ENCODE assay signal across 9 cellular contexts in genomic region chr4:185127021-185127925, GRCh38. TPM values are rescaled to one million over a fixed set of nuclear protein-coding genes. Genes with fewer than 3 reads are reported as not detected.
DNase-seq lines count a peak whose midpoint lies in the region; ATAC-seq and TF ChIP-seq lines count a peak whose summit lies in the region.
"Had no signal": no experiment of that assay in that cellular context is flagged by ENCODE, and none has a peak within 500 bp of the region (broad histone marks: within the 10 kb centered on the region; RNA-seq: fewer than 3 reads in every experiment).

No MANE protein-coding gene starts in this region.

- peaks cover 66% of the 10 kb centered on the region for H3K27me3 Mint-ChIP-seq in activated T-cell treated with anti-CD3 and anti-CD28 coated beads, Interleukin-2, amount 50 U/mL, for 24 hours

- peak overlapping the region; percentile 52 for H2AFZ ChIP-seq in trophoblast cell (ENCODE audit: insufficient read depth, low read length, poor library complexity)

- no CpG with 5 or more reads among the region's 64 CpGs for WGBS in trophoblast cell (ENCODE audit: extremely low coverage, insufficient coverage, insufficient read length)

- H3K27ac ChIP-seq in cardiac muscle cell (no peak overlapping the region), trophoblast cell (ENCODE audit: low read depth, low read length) (no peak overlapping the region)
- H3K27ac ChIP-seq: C4-2B had no signal

- H3K36me3 ChIP-seq in cardiac muscle cell = no peaks in the 10 kb centered on the region
- no peaks in the 10 kb centered on the region for H3K36me3 ChIP-seq in trophoblast cell (ENCODE audit: control insufficient read depth in 1 of 2, insufficient read depth in 2 of 2, low read length in 2 of 2)

- H3K4me3 ChIP-seq in cardiac muscle cell (peak overlapping the region; percentile 39), trophoblast cell (ENCODE audit: low read depth, low read length) (peak overlapping the region; percentile 49)

- peaks cover 20% of the 10 kb centered on the region for H3K27me3 ChIP-seq in cardiac muscle cell
- peaks cover 3% of the 10 kb centered on the region for H3K27me3 ChIP-seq in trophoblast cell (ENCODE audit: insufficient read depth, low read length)

- H3K79me2 ChIP-seq in trophoblast cell (ENCODE audit: control insufficient read depth, insufficient read depth, low read length, poor library complexity) = no peaks in the 10 kb centered on the region

- peak; percentile 17 for DNase-seq in NCI-H146 (lab: John Stamatoyannopoulos, UW)
- DNase-seq in NCI-H146 treated with DMSO at 0.1 percent for 48 hours (lab: John Stamatoyannopoulos, UW; ENCODE audit: unreplicated experiment) = no peak
- peak; percentile 46 for DNase-seq in activated T-cell treated with anti-CD3 and anti-CD28 coated beads, Interleukin-2, amount 50 U/mL, for 24 hours
- DNase-seq in cardiac muscle cell (ENCODE audit: low read depth in 1 of 2, low spot score in 1 of 2) = peak; percentile 38 to 45
- DNase-seq in trophoblast cell = peak in 1 of 2 donors; percentile 37
- DNase-seq in Kasumi-1 (lab: John Stamatoyannopoulos, UW) = no peak

- H3K4me3 Mint-ChIP-seq in activated T-cell treated with anti-CD3 and anti-CD28 coated beads, Interleukin-2, amount 50 U/mL, for 24 hours = peak overlapping the region; percentile 71

- H3K4me2 ChIP-seq in trophoblast cell (ENCODE audit: low read length) = peak overlapping the region; percentile 97

- H4K12ac ChIP-seq in trophoblast cell (ENCODE audit: low read depth, low read length) = no peak overlapping the region

- H3K27ac Mint-ChIP-seq in activated T-cell treated with anti-CD3 and anti-CD28 coated beads, Interleukin-2, amount 50 U/mL, for 24 hours = no peak overlapping the region

- H3K4me1 ChIP-seq in cardiac muscle cell (ENCODE audit: low read depth) = no peaks in the 10 kb centered on the region
- peaks cover 3 to 9% of the 10 kb centered on the region in 2 experiments for H3K4me1 ChIP-seq in trophoblast cell (ENCODE audit: control insufficient read depth in 1 of 2, insufficient read depth in 2 of 2, low read length in 2 of 2)

- no peak overlapping the region for H3K14ac ChIP-seq in trophoblast cell (ENCODE audit: low read length)

- no peak overlapping the region for H2AK5ac ChIP-seq in trophoblast cell (ENCODE audit: low read length)

- H2BK12ac ChIP-seq in trophoblast cell (ENCODE audit: low read length) = no peak overlapping the region

- no peak overlapping the region for H3K18ac ChIP-seq in trophoblast cell (ENCODE audit: low read length)

- H3K4ac ChIP-seq in trophoblast cell (ENCODE audit: low read depth, low read length) = no peak overlapping the region

- H2BK5ac ChIP-seq in trophoblast cell (ENCODE audit: low read depth, low read length, poor library complexity) = no peak overlapping the region

- H3K36me3 Mint-ChIP-seq in activated T-cell treated with anti-CD3 and anti-CD28 coated beads, Interleukin-2, amount 50 U/mL, for 24 hours (ENCODE audit: low read depth) = no peaks in the 10 kb centered on the region

- H3K9me3 ChIP-seq in cardiac muscle cell (ENCODE audit: low read depth) (no peaks in the 10 kb centered on the region), trophoblast cell (ENCODE audit: insufficient read depth, low read depth, low read length) (no peaks in the 10 kb centered on the region)

- no peak overlapping the region for H4K91ac ChIP-seq in trophoblast cell (ENCODE audit: low read depth, low read length)

- peaks cover 14% of the 10 kb centered on the region for H3K4me1 Mint-ChIP-seq in activated T-cell treated with anti-CD3 and anti-CD28 coated beads, Interleukin-2, amount 50 U/mL, for 24 hours (ENCODE audit: low read depth)

- no peak overlapping the region for H3K9ac ChIP-seq in trophoblast cell (ENCODE audit: low read length)

- no peaks in the 10 kb centered on the region for H3K9me3 Mint-ChIP-seq in activated T-cell treated with anti-CD3 and anti-CD28 coated beads, Interleukin-2, amount 50 U/mL, for 24 hours

- H2BK120ac ChIP-seq in trophoblast cell (ENCODE audit: insufficient read depth, low read length, poor library complexity) = no peak overlapping the region

- TF ChIP-seq CTCF in cardiac muscle cell (IDR thresholded peaks at IDR 0.05; ENCODE audit: low read depth, low read length) = no peak

- H3K23ac ChIP-seq in trophoblast cell (ENCODE audit: low read length) = no peak overlapping the region

- peak overlapping the region; percentile 41 for H4K8ac ChIP-seq in trophoblast cell (ENCODE audit: low read depth, low read length)

- no peak for ATAC-seq in HG02970 (IDR thresholded peaks at IDR 0.05; ENCODE audit: low FRiP score, unreplicated experiment)
- ATAC-seq in GM19452 (IDR thresholded peaks at IDR 0.05; ENCODE audit: unreplicated experiment) = no peak

- H3K79me1 ChIP-seq in trophoblast cell (ENCODE audit: low read length) = no peaks in the 10 kb centered on the region

RNA-seq across cellular contexts. Expression of gene SLC25A4, which starts 15.8 kb away (rescaled TPM):
- total RNA-seq in cardiac muscle cell = 162 and 273 TPM in 2 replicates
- polyA plus RNA-seq in cardiac muscle cell = 456 and 790 TPM in 2 replicates
- polyA plus RNA-seq in trophoblast cell (2013) = 14.9 and 15.7 TPM in 2 replicates

Comparison
In these comparisons a context has a peak if more than half of its experiments do, and no peak if none do; other contexts are left out.
1. DNase-seq: peak in NCI-H146 (single experiment), activated T-cell treated with anti-CD3 and anti-CD28 coated beads, Interleukin-2, amount 50 U/mL, for 24 hours (single experiment) and cardiac muscle cell (2 of 2); none in NCI-H146 treated with DMSO at 0.1 percent for 48 hours (single experiment) and Kasumi-1 (0 of 2).